Comparison of ENCODE assay signal across 22 cellular contexts in genomic region chr3:72191211-72191960, GRCh38.
"Had no signal": no experiment of that assay in that cellular context is flagged by ENCODE, and none has a peak within 500 bp of the region (broad histone marks: within the 10 kb centered on the region; RNA-seq: fewer than 3 reads in every experiment).

No MANE protein-coding gene starts in this region.

- H3K79me2 ChIP-seq: hepatocyte had no signal

- H3K27ac ChIP-seq: cardiac muscle cell, hepatocyte, left ventricle myocardium inferior, skin epidermis, tibial nerve, vagina, VCaP had no signal

- H3K4me3 Mint-ChIP-seq: activated naive CD4-positive, alpha-beta T cell treated with anti-CD3 and anti-CD28 coated beads for 36 hours; activated naive CD8-positive, alpha-beta T cell treated with anti-CD3 and anti-CD28 coated beads, Interleukin-2, amount 50 U/mL, for 24 hours; natural killer cell; stimulated activated naive B cell treated with anti-CD40 and anti-IgM and Interleukin-4, amounts not matched to agents 10 μg/mL and 1 μg/mL and 100 μg/mL, for 72 hours had no signal

- H3K4me1 ChIP-seq: left ventricle myocardium inferior, vagina had no signal

- H3K9me3 Mint-ChIP-seq: activated naive CD8-positive, alpha-beta T cell treated with anti-CD3 and anti-CD28 coated beads, Interleukin-2, amount 50 U/mL, for 24 hours; natural killer cell had no signal

- FAIRE-seq: astrocyte, endometrium had no signal

- H2AFZ ChIP-seq: hepatocyte had no signal

- H3K36me3 ChIP-seq: cardiac muscle cell, left ventricle myocardium inferior, tibial nerve, vagina had no signal

- H3K4me1 Mint-ChIP-seq: natural killer cell had no signal

- H3K4me2 ChIP-seq: hepatocyte had no signal

- ATAC-seq: activated naive CD8-positive, alpha-beta T cell treated with anti-CD3 and anti-CD28 coated beads, Interleukin-2, amount 50 U/mL, for 24 hours; esophagus mucosa; natural killer cell; stimulated activated naive B cell treated with anti-CD40 and anti-IgM and Interleukin-4, amounts not matched to agents 10 μg/mL and 1 μg/mL and 100 μg/mL, for 72 hours had no signal

- H3K27ac Mint-ChIP-seq: activated naive CD4-positive, alpha-beta T cell treated with anti-CD3 and anti-CD28 coated beads for 36 hours; activated naive CD8-positive, alpha-beta T cell treated with anti-CD3 and anti-CD28 coated beads, Interleukin-2, amount 50 U/mL, for 24 hours; activated T-helper 2 cell treated with anti-CD3 and anti-CD28 coated beads, Interferon-gamma antibody, Interleukin-2, Interleukin-4, amounts not matched to agents 10 μg/mL and 5 μg/mL and 100 μg/mL, durations not matched to agents 14 hours and 24 hours and 36 hours; natural killer cell; stimulated activated naive B cell treated with anti-CD40 and anti-IgM and Interleukin-4, amounts not matched to agents 10 μg/mL and 1 μg/mL and 100 μg/mL, for 72 hours had no signal

- H3K4me3 ChIP-seq: cardiac muscle cell, hepatocyte, left ventricle myocardium inferior, skin epidermis, tibial nerve, vagina had no signal

- DNase-seq: activated CD4-positive, alpha-beta T cell treated with anti-CD3 and anti-CD28 coated beads for 1 hour; activated CD4-positive, alpha-beta T cell treated with anti-CD3 and anti-CD28 coated beads, Interleukin-2, amount 50 U/mL, for 4 hours; activated naive CD4-positive, alpha-beta T cell treated with anti-CD3 and anti-CD28 coated beads for 36 hours; activated naive CD8-positive, alpha-beta T cell treated with anti-CD3 and anti-CD28 coated beads, Interleukin-2, amount 50 U/mL, for 24 hours; activated T-cell treated with anti-CD3 and anti-CD28 coated beads, Interleukin-2, amount 50 U/mL, for 1 hour; islet precursor cell; left ventricle myocardium inferior; mesenchymal stem cell; natural killer cell; stimulated activated CD4-positive, alpha-beta T cell treated with anti-CD3 and anti-CD28 coated beads, Interleukin-15, amount 100 ng/mL, for 24 hours; stimulated activated CD4-positive, alpha-beta T cell treated with anti-CD3 and anti-CD28 coated beads, Interleukin-4, amount 100 ng/mL, for 1 hour; stimulated activated naive B cell treated with anti-CD40 and anti-IgM and Interleukin-4, amounts not matched to agents 10 μg/mL and 1 μg/mL and 100 μg/mL, for 72 hours had no signal

- H3K27me3 ChIP-seq: cardiac muscle cell, hepatocyte, tibial nerve, vagina had no signal

- H3K36me3 Mint-ChIP-seq: natural killer cell; stimulated activated naive B cell treated with anti-CD40 and anti-IgM and Interleukin-4, amounts not matched to agents 10 μg/mL and 1 μg/mL and 100 μg/mL, for 72 hours had no signal

- H3K9me3 ChIP-seq: vagina had no signal
